ENCODE assay signal across 9 cellular contexts in the genomic region with DNA sequence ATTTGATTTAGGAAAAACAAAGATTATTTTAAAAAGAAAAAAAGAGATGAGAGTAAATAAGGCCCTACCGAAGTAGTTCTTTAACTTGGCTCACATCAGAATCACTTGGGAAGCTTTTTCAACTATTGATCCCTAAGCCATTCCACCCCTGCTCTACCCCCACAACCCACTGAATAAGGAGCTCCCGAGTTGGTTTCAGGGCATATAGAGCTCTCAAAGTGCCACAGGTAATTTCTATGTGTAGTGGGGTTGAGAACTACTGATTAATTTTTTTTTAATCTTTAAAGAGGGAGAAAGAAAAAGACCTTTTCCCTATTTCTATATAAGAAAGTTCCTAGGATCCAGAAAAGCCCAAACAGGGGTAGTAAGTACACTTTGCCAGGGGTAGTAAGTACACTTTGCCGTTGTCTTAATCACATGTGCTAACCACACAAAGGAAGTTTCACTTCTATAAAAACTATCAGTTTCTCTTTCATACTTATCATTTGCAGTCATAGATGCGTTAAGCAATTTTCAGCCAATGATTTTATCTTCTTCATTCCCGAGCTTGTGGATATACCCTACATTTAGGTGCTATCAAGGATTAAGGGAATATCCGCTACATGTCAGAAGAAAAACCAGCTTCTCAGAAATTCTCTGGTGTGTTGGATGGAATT.
DNase-seq lines count a peak whose midpoint lies in the region; ATAC-seq and TF ChIP-seq lines count a peak whose summit lies in the region.
"Had no signal": no experiment of that assay in that cellular context is flagged by ENCODE, and none has a peak within 500 bp of the region (broad histone marks: within the 10 kb centered on the region; RNA-seq: fewer than 3 reads in every experiment).

No MANE protein-coding gene starts in this region.

- intact Hi-C loops in activated CD4-positive, alpha-beta T cell treated with anti-CD3 and anti-CD28 coated beads, Interleukin-2, amount 10 ng/mL, durations not matched to agents 24 days and 14 days (cut with micrococcal nuclease) = loop anchor here (1.0 to 2.0 kb wide), 3 partner anchors 38 to 106 kb away; no protein-coding TSS in a partner anchor

- 88% methylated on average over 5 of the region's 6 CpGs; no CpG with 5 or more reads in 1 of the 2 experiments for WGBS in endodermal cell (ENCODE audit: insufficient coverage in 1 of 2, insufficient read length in 1 of 2), 2 experiments

- H3K4me1 ChIP-seq in endodermal cell (ENCODE audit: control insufficient read depth, insufficient read depth, low read length) = peaks cover 2% of the 10 kb centered on the region

- no peak overlapping the region for H3K9ac ChIP-seq in endodermal cell (ENCODE audit: extremely low read depth, low read length, poor library complexity, severe bottlenecking)

- H3K27ac Mint-ChIP-seq in activated CD4-positive, alpha-beta T cell treated with anti-CD3 and anti-CD28 coated beads, Interleukin-2, amount 10 ng/mL, durations not matched to agents 7 days and 5 days = peak overlapping the region; percentile 70
- H3K27ac Mint-ChIP-seq in stimulated activated naive B cell treated with anti-CD40 and anti-IgM and Interleukin-4, amounts not matched to agents 10 μg/mL and 1 μg/mL and 100 μg/mL, for 72 hours = peak overlapping the region; percentile 26
- no peak overlapping the region for H3K27ac Mint-ChIP-seq in activated CD4-positive, alpha-beta T cell treated with anti-CD3 and anti-CD28 coated beads, Interleukin-2, amount 10 ng/mL, durations not matched to agents 24 days and 14 days
- H3K27ac Mint-ChIP-seq in endodermal cell = no peak overlapping the region

- peaks cover 15% of the 10 kb centered on the region for H3K9me3 Mint-ChIP-seq in activated CD4-positive, alpha-beta T cell treated with anti-CD3 and anti-CD28 coated beads, Interleukin-2, amount 10 ng/mL, durations not matched to agents 7 days and 5 days
- no peaks in the 10 kb centered on the region for H3K9me3 Mint-ChIP-seq in stimulated activated naive B cell treated with anti-CD40 and anti-IgM and Interleukin-4, amounts not matched to agents 10 μg/mL and 1 μg/mL and 100 μg/mL, for 72 hours
- no peaks in the 10 kb centered on the region for H3K9me3 Mint-ChIP-seq in activated CD4-positive, alpha-beta T cell treated with anti-CD3 and anti-CD28 coated beads, Interleukin-2, amount 10 ng/mL, durations not matched to agents 24 days and 14 days
- H3K9me3 Mint-ChIP-seq in endodermal cell = no peaks in the 10 kb centered on the region

- H3K4me3 ChIP-seq in endodermal cell (ENCODE audit: low read length) = no peak overlapping the region

- H3K36me3 Mint-ChIP-seq in activated CD4-positive, alpha-beta T cell treated with anti-CD3 and anti-CD28 coated beads, Interleukin-2, amount 10 ng/mL, durations not matched to agents 7 days and 5 days (ENCODE audit: low read depth) = peaks cover 8% of the 10 kb centered on the region
- peaks cover 0 to 3% of the 10 kb centered on the region in 2 donors for H3K36me3 Mint-ChIP-seq in stimulated activated naive B cell treated with anti-CD40 and anti-IgM and Interleukin-4, amounts not matched to agents 10 μg/mL and 1 μg/mL and 100 μg/mL, for 72 hours
- no peaks in the 10 kb centered on the region for H3K36me3 Mint-ChIP-seq in activated CD4-positive, alpha-beta T cell treated with anti-CD3 and anti-CD28 coated beads, Interleukin-2, amount 10 ng/mL, durations not matched to agents 24 days and 14 days (ENCODE audit: low read depth)
- no peaks in the 10 kb centered on the region for H3K36me3 Mint-ChIP-seq in endodermal cell (ENCODE audit: low read depth)

- H3K27me3 ChIP-seq in endodermal cell (ENCODE audit: control insufficient read depth, insufficient read depth, low read length, poor library complexity, severe bottlenecking) = no peaks in the 10 kb centered on the region

- H3K27me3 Mint-ChIP-seq in activated CD4-positive, alpha-beta T cell treated with anti-CD3 and anti-CD28 coated beads, Interleukin-2, amount 10 ng/mL, durations not matched to agents 7 days and 5 days = peaks cover 19% of the 10 kb centered on the region
- peaks cover 9 to 13% of the 10 kb centered on the region in 2 donors for H3K27me3 Mint-ChIP-seq in stimulated activated naive B cell treated with anti-CD40 and anti-IgM and Interleukin-4, amounts not matched to agents 10 μg/mL and 1 μg/mL and 100 μg/mL, for 72 hours
- H3K27me3 Mint-ChIP-seq in activated CD4-positive, alpha-beta T cell treated with anti-CD3 and anti-CD28 coated beads, Interleukin-2, amount 10 ng/mL, durations not matched to agents 24 days and 14 days = peaks cover 7% of the 10 kb centered on the region
- no peaks in the 10 kb centered on the region for H3K27me3 Mint-ChIP-seq in endodermal cell (ENCODE audit: insufficient read depth)

- peaks cover 24% of the 10 kb centered on the region for H3K4me1 Mint-ChIP-seq in activated CD4-positive, alpha-beta T cell treated with anti-CD3 and anti-CD28 coated beads, Interleukin-2, amount 10 ng/mL, durations not matched to agents 7 days and 5 days
- H3K4me1 Mint-ChIP-seq in stimulated activated naive B cell treated with anti-CD40 and anti-IgM and Interleukin-4, amounts not matched to agents 10 μg/mL and 1 μg/mL and 100 μg/mL, for 72 hours = peaks cover 8 to 12% of the 10 kb centered on the region in 2 donors
- H3K4me1 Mint-ChIP-seq in activated CD4-positive, alpha-beta T cell treated with anti-CD3 and anti-CD28 coated beads, Interleukin-2, amount 10 ng/mL, durations not matched to agents 24 days and 14 days = peaks cover 13% of the 10 kb centered on the region
- no peaks in the 10 kb centered on the region for H3K4me1 Mint-ChIP-seq in endodermal cell

- no peak for DNase-seq in activated CD4-positive, alpha-beta T cell treated with anti-CD3 and anti-CD28 coated beads, Interleukin-2, amount 10 ng/mL, durations not matched to agents 7 days and 5 days
- DNase-seq in activated CD4-positive, alpha-beta T cell treated with anti-CD3 and anti-CD28 coated beads, Interleukin-2, amount 50 U/mL, for 1 hour = no peak
- peak; percentile 85 for DNase-seq in NOMO-1 treated with DMSO at 0.1 percent for 48 hours (lab: John Stamatoyannopoulos, UW; ENCODE audit: unreplicated experiment)
- DNase-seq in stimulated activated naive B cell treated with anti-CD40 and anti-IgM and Interleukin-4, amounts not matched to agents 10 μg/mL and 1 μg/mL and 100 μg/mL, for 72 hours = no peak
- DNase-seq in hypothalamus (lab: John Stamatoyannopoulos, UW) = no peak
- DNase-seq in activated CD4-positive, alpha-beta T cell treated with anti-CD3 and anti-CD28 coated beads, Interleukin-2, amount 10 ng/mL, durations not matched to agents 24 days and 14 days = no peak
- no peak for DNase-seq in endodermal cell

- no peaks in the 10 kb centered on the region for H3K9me3 ChIP-seq in endodermal cell (ENCODE audit: control insufficient read depth, low read length)

- CTCF ChIA-PET in activated CD4-positive, alpha-beta T cell treated with anti-CD3 and anti-CD28 coated beads, Interleukin-2, amount 10 ng/mL, durations not matched to agents 7 days and 5 days (lab: Charles Lee) = interaction anchor here (0.9 kb wide), 1 partner anchor 15 kb away, joined by 4 read pairs; no protein-coding TSS in a partner anchor

- H3K4me3 Mint-ChIP-seq in activated CD4-positive, alpha-beta T cell treated with anti-CD3 and anti-CD28 coated beads, Interleukin-2, amount 10 ng/mL, durations not matched to agents 7 days and 5 days = no peak overlapping the region
- peak overlapping the region in 1 of 2 donors; percentile 29 for H3K4me3 Mint-ChIP-seq in stimulated activated naive B cell treated with anti-CD40 and anti-IgM and Interleukin-4, amounts not matched to agents 10 μg/mL and 1 μg/mL and 100 μg/mL, for 72 hours
- no peak overlapping the region for H3K4me3 Mint-ChIP-seq in activated CD4-positive, alpha-beta T cell treated with anti-CD3 and anti-CD28 coated beads, Interleukin-2, amount 10 ng/mL, durations not matched to agents 24 days and 14 days
- H3K4me3 Mint-ChIP-seq in endodermal cell = no peak overlapping the region

- ATAC-seq in HG02884 (IDR thresholded peaks at IDR 0.05; ENCODE audit: unreplicated experiment) = peak; percentile 97
- ATAC-seq in stimulated activated naive B cell treated with anti-CD40 and anti-IgM and Interleukin-4, amounts not matched to agents 10 μg/mL and 1 μg/mL and 100 μg/mL, for 72 hours (replicated peaks) = peak; percentile 95 to 96

- TF ChIP-seq CTCF in endodermal cell (conservative IDR thresholded peaks at IDR 0.05) = no peak

- POLR2A ChIA-PET in activated CD4-positive, alpha-beta T cell treated with anti-CD3 and anti-CD28 coated beads, Interleukin-2, amount 10 ng/mL, durations not matched to agents 7 days and 5 days (lab: Charles Lee) = no interaction called here

- H3K27ac ChIP-seq in endodermal cell (ENCODE audit: low read depth, low read length) = no peak overlapping the region
- H3K27ac ChIP-seq: VCaP had no signal

- no peaks in the 10 kb centered on the region for H3K36me3 ChIP-seq in endodermal cell (ENCODE audit: control insufficient read depth, insufficient read depth, low read length)

Comparison
In these comparisons a context has a peak if more than half of its experiments do, and no peak if none do; other contexts are left out.
1. H3K27ac Mint-ChIP-seq: peak in activated CD4-positive, alpha-beta T cell treated with anti-CD3 and anti-CD28 coated beads, Interleukin-2, amount 10 ng/mL, durations not matched to agents 7 days and 5 days (single experiment) and stimulated activated naive B cell treated with anti-CD40 and anti-IgM and Interleukin-4, amounts not matched to agents 10 μg/mL and 1 μg/mL and 100 μg/mL, for 72 hours (single experiment); none in activated CD4-positive, alpha-beta T cell treated with anti-CD3 and anti-CD28 coated beads, Interleukin-2, amount 10 ng/mL, durations not matched to agents 24 days and 14 days (single experiment) and endodermal cell (single experiment).